ENCODE assay signal across 3 cellular contexts in genomic region chr20:18686696-18687095, GRCh38.
TF ChIP-seq lines count a peak whose summit lies in the region.

No MANE protein-coding gene starts in this region.

TF ChIP-seq in A549, 52 proteins besides CTCF, POLR2A, EP300 and RAD21:
- TF ChIP-seq JUN (IDR thresholded peaks at IDR 0.05) (no peak), CEBPB (IDR thresholded peaks at IDR 0.05) (0 out of 4 replicates have a peak, but pooled peaks have one; percentile 6 to 15)

TF ChIP-seq in IMR-90, 13 proteins besides CTCF, POLR2A, EP300 and RAD21:
- no peak for TF ChIP-seq CHD1 (IDR thresholded peaks at IDR 0.05; ENCODE audit: low read depth, low read length)
- TF ChIP-seq CEBPB (IDR thresholded peaks at IDR 0.05; ENCODE audit: low read depth, low read length), result no peak

TF ChIP-seq in endothelial cell of umbilical vein, 7 proteins besides CTCF, POLR2A, EP300 and RAD21:
- TF ChIP-seq MYC (IDR thresholded peaks at IDR 0.05; ENCODE audit: low read depth, low read length) (no peak), POLR2AphosphoS5 (IDR thresholded peaks at IDR 0.05; ENCODE audit: insufficient read depth, low read depth, low read length) (no peak), GATA2 (IDR thresholded peaks at IDR 0.05; ENCODE audit: insufficient read depth, insufficient read length, low read depth, low read length) (no peak), MAX (IDR thresholded peaks at IDR 0.05; ENCODE audit: insufficient read depth, insufficient read length) (no peak), FOS (IDR thresholded peaks at IDR 0.05; ENCODE audit: borderline replicate concordance, insufficient read depth, low read length) (no peak)
